In genomic region chr20:44004306-44004915, GRCh38 we compare ENCODE assay signal across 19 cellular contexts.
"Had no signal": no experiment of that assay in that cellular context is flagged by ENCODE, and none has a peak within 500 bp of the region (broad histone marks: within the 10 kb centered on the region; RNA-seq: fewer than 3 reads in every experiment).

No MANE protein-coding gene starts in this region.

- H3K9me3 Mint-ChIP-seq: neural progenitor cell; stimulated activated effector memory CD8-positive, alpha-beta T cell treated with anti-CD3 and anti-CD28 coated beads, Interleukin-12 subunit alpha, Interleukin-12 subunit beta, amount 100 ng/mL, for 72 hours had no signal

- H3K9ac ChIP-seq: neural progenitor cell had no signal

- H3K27ac ChIP-seq: coronary artery, neural progenitor cell, psoas muscle, thoracic aorta, upper lobe of left lung, WERI-Rb-1 had no signal

- FAIRE-seq: endometrium, frontal cortex had no signal

- DNase-seq: activated CD4-positive, alpha-beta T cell treated with anti-CD3 and anti-CD28 coated beads for 1 hour; activated naive CD4-positive, alpha-beta T cell; anterior cingulate cortex; kidney glomerular epithelial cell; mesendoderm; naive thymus-derived CD4-positive, alpha-beta T cell; psoas muscle; stimulated activated CD4-positive, alpha-beta T cell treated with anti-CD3 and anti-CD28 coated beads, Interleukin-4, amount 100 ng/mL, for 24 hours; upper lobe of left lung; WERI-Rb-1 had no signal

- H3K36me3 Mint-ChIP-seq: neural progenitor cell; stimulated activated effector memory CD8-positive, alpha-beta T cell treated with anti-CD3 and anti-CD28 coated beads, Interleukin-12 subunit alpha, Interleukin-12 subunit beta, amount 100 ng/mL, for 72 hours had no signal

- H3K4me1 Mint-ChIP-seq: brain had no signal

- H3K4me2 ChIP-seq: neural progenitor cell, smooth muscle cell had no signal

- H3K36me3 ChIP-seq: neural progenitor cell, thoracic aorta, WERI-Rb-1 had no signal

- ATAC-seq: naive thymus-derived CD4-positive, alpha-beta T cell; psoas muscle; sciatic nerve; stimulated activated effector memory CD8-positive, alpha-beta T cell treated with anti-CD3 and anti-CD28 coated beads, Interleukin-12 subunit alpha, Interleukin-12 subunit beta, amount 100 ng/mL, for 72 hours had no signal

- H2AFZ ChIP-seq: neural progenitor cell had no signal

- H3K4me3 Mint-ChIP-seq: brain; naive thymus-derived CD4-positive, alpha-beta T cell; neural progenitor cell; stimulated activated effector memory CD8-positive, alpha-beta T cell treated with anti-CD3 and anti-CD28 coated beads, Interleukin-12 subunit alpha, Interleukin-12 subunit beta, amount 100 ng/mL, for 72 hours had no signal

- H3K9me3 ChIP-seq: psoas muscle, thoracic aorta, upper lobe of left lung had no signal

- H3K27me3 ChIP-seq: neural progenitor cell, upper lobe of left lung had no signal

- H3K27ac Mint-ChIP-seq: brain, neural progenitor cell had no signal

- H3K4me3 ChIP-seq: coronary artery, neural progenitor cell, psoas muscle, smooth muscle cell, thoracic aorta, upper lobe of left lung had no signal

- H3K4me1 ChIP-seq: neural progenitor cell, psoas muscle, upper lobe of left lung had no signal
